ENCODE assay signal across 17 cellular contexts in genomic region chr19:28424041-28424440, GRCh38.
"Had no signal": no experiment of that assay in that cellular context is flagged by ENCODE, and none has a peak within 500 bp of the region (broad histone marks: within the 10 kb centered on the region; RNA-seq: fewer than 3 reads in every experiment).

No MANE protein-coding gene starts in this region.

- H3K9me3 ChIP-seq: heart left ventricle, upper lobe of right lung had no signal

- DNase-seq: activated CD4-positive, alpha-beta memory T cell treated with anti-CD3 and anti-CD28 coated beads for 36 hours; activated CD4-positive, CD25-positive, alpha-beta regulatory T cell treated with anti-CD3 and anti-CD28 coated beads, Interleukin-2, amount 50 U/mL, for 72 hours; activated naive CD8-positive, alpha-beta T cell treated with anti-CD3 and anti-CD28 coated beads, Interleukin-2, amount 10 ng/mL, durations not matched to agents 7 days and 5 days; activated T-cell treated with anti-CD3 and anti-CD28 coated beads, Interleukin-2, amount 50 U/mL, for 72 hours; aorta; dorsolateral prefrontal cortex; heart left ventricle; immature natural killer cell; left cardiac atrium; mammary epithelial cell; stimulated activated CD4-positive, alpha-beta T cell treated with anti-CD3 and anti-CD28 coated beads, Interleukin-4, amount 100 ng/mL, for 1 hour; stimulated activated CD8-positive, alpha-beta memory T cell treated with anti-CD3 and anti-CD28 coated beads, Interleukin-4, amount 100 ng/mL, for 48 hours; stimulated activated naive CD8-positive, alpha-beta T cell treated with anti-CD3 and anti-CD28 coated beads, Interleukin-15, Interleukin-2, amounts not matched to agents 100 U/mL and 50 U/mL, for 24 hours; upper lobe of right lung had no signal

- FAIRE-seq: bronchial epithelial cell, frontal cortex had no signal

- H3K4me3 ChIP-seq: dorsolateral prefrontal cortex, heart left ventricle, upper lobe of right lung had no signal

- H3K4me3 Mint-ChIP-seq: activated CD4-positive, alpha-beta memory T cell treated with anti-CD3 and anti-CD28 coated beads for 36 hours; activated naive CD8-positive, alpha-beta T cell treated with anti-CD3 and anti-CD28 coated beads, Interleukin-2, amount 10 ng/mL, durations not matched to agents 7 days and 5 days; activated T-cell treated with anti-CD3 and anti-CD28 coated beads, Interleukin-2, amount 50 U/mL, for 72 hours; immature natural killer cell; natural killer cell treated with Interleukin-12 subunit alpha and Interleukin-12 subunit beta and Interleukin-15 and Interleukin-18, amount 100 ng/mL, for 72 hours had no signal

- H3K27me3 Mint-ChIP-seq: activated CD4-positive, alpha-beta memory T cell treated with anti-CD3 and anti-CD28 coated beads for 36 hours; activated naive CD8-positive, alpha-beta T cell treated with anti-CD3 and anti-CD28 coated beads, Interleukin-2, amount 10 ng/mL, durations not matched to agents 7 days and 5 days; natural killer cell treated with Interleukin-12 subunit alpha and Interleukin-12 subunit beta and Interleukin-15 and Interleukin-18, amount 100 ng/mL, for 72 hours had no signal

- H3K36me3 ChIP-seq: heart left ventricle, upper lobe of right lung had no signal

- H3K27ac ChIP-seq: dorsolateral prefrontal cortex, heart left ventricle, upper lobe of right lung had no signal

- H3K4me1 Mint-ChIP-seq: activated naive CD8-positive, alpha-beta T cell treated with anti-CD3 and anti-CD28 coated beads, Interleukin-2, amount 10 ng/mL, durations not matched to agents 7 days and 5 days had no signal

- H3K36me3 Mint-ChIP-seq: activated CD4-positive, alpha-beta memory T cell treated with anti-CD3 and anti-CD28 coated beads for 36 hours; activated naive CD8-positive, alpha-beta T cell treated with anti-CD3 and anti-CD28 coated beads, Interleukin-2, amount 10 ng/mL, durations not matched to agents 7 days and 5 days; immature natural killer cell; natural killer cell treated with Interleukin-12 subunit alpha and Interleukin-12 subunit beta and Interleukin-15 and Interleukin-18, amount 100 ng/mL, for 72 hours had no signal

- H3K4me1 ChIP-seq: heart left ventricle, upper lobe of right lung had no signal

- H3K27ac Mint-ChIP-seq: activated CD4-positive, alpha-beta memory T cell treated with anti-CD3 and anti-CD28 coated beads for 36 hours; activated naive CD8-positive, alpha-beta T cell treated with anti-CD3 and anti-CD28 coated beads, Interleukin-2, amount 10 ng/mL, durations not matched to agents 7 days and 5 days; activated T-cell treated with anti-CD3 and anti-CD28 coated beads, Interleukin-2, amount 50 U/mL, for 72 hours; natural killer cell treated with Interleukin-12 subunit alpha and Interleukin-12 subunit beta and Interleukin-15 and Interleukin-18, amount 100 ng/mL, for 72 hours had no signal

- H3K9me3 Mint-ChIP-seq: activated T-cell treated with anti-CD3 and anti-CD28 coated beads, Interleukin-2, amount 50 U/mL, for 72 hours; immature natural killer cell; natural killer cell treated with Interleukin-12 subunit alpha and Interleukin-12 subunit beta and Interleukin-15 and Interleukin-18, amount 100 ng/mL, for 72 hours had no signal
